17 cellular contexts compared by ENCODE assay signal in genomic region chr22:40518840-40519239, GRCh38.
A peak's percentile ranks its signal among the peaks of the same experiment; 100 is the strongest.
DNase-seq lines count a peak whose midpoint lies in the region; ATAC-seq, FAIRE-seq and TF ChIP-seq lines count a peak whose summit lies in the region.
"Had no signal": no experiment of that assay in that cellular context is flagged by ENCODE, and none has a peak within 500 bp of the region (broad histone marks: within the 10 kb centered on the region; RNA-seq: fewer than 3 reads in every experiment).

No MANE protein-coding gene starts in this region.

- FAIRE-seq in A549 (lab: Jason Lieb, UNC) = no peak
- FAIRE-seq: GM12892, islet of Langerhans had no signal

- H3K9me3 ChIP-seq in A549 = peaks cover 10% of the 10 kb centered on the region
- no peaks in the 10 kb centered on the region for H3K9me3 ChIP-seq in CD4-positive, alpha-beta T cell (ENCODE audit: control insufficient read depth, low read length)
- no peaks in the 10 kb centered on the region for H3K9me3 ChIP-seq in liver (ENCODE audit: control insufficient read depth in 4 of 4, low read length in 3 of 4)

- H3K9me3 Mint-ChIP-seq in CD4-positive, alpha-beta T cell = no peaks in the 10 kb centered on the region
- no peaks in the 10 kb centered on the region for H3K9me3 Mint-ChIP-seq in activated CD8-positive, alpha-beta T cell treated with anti-CD3 and anti-CD28 coated beads for 36 hours
- 0 out of 2 replicates have a peak, but pooled peaks cover 3% of the 10 kb centered on the region for H3K9me3 Mint-ChIP-seq in WTC11

- no peak overlapping the region for H3K9ac ChIP-seq in liver (ENCODE audit: low read depth in 1 of 2, low read length in 2 of 2)
- H3K9ac ChIP-seq: parathyroid adenoma had no signal

- no peak overlapping the region for H3K4me2 ChIP-seq in A549
- H3K4me2 ChIP-seq: smooth muscle cell had no signal

- TF ChIP-seq EP300 in A549 (IDR thresholded peaks at IDR 0.05) = no peak

- peak overlapping the region; percentile 94 for H3K27ac Mint-ChIP-seq in CD4-positive, alpha-beta T cell
- peak overlapping the region; percentile 96 for H3K27ac Mint-ChIP-seq in activated CD8-positive, alpha-beta T cell treated with anti-CD3 and anti-CD28 coated beads for 36 hours
- no peak overlapping the region; the same call in 1 of the 2 replicates for H3K27ac Mint-ChIP-seq in WTC11

- peak overlapping the region; percentile 88 for H3K4me3 Mint-ChIP-seq in CD4-positive, alpha-beta T cell
- H3K4me3 Mint-ChIP-seq in activated CD8-positive, alpha-beta T cell treated with anti-CD3 and anti-CD28 coated beads for 36 hours = peak overlapping the region; percentile 67
- no peak overlapping the region for H3K4me3 Mint-ChIP-seq in WTC11

- no peak for TF ChIP-seq POLR2A in A549 (IDR thresholded peaks at IDR 0.05; ENCODE audit: low read length)

- peaks cover 36% of the 10 kb centered on the region for H3K36me3 Mint-ChIP-seq in CD4-positive, alpha-beta T cell (ENCODE audit: low read depth)
- peaks cover 16% of the 10 kb centered on the region for H3K36me3 Mint-ChIP-seq in activated CD8-positive, alpha-beta T cell treated with anti-CD3 and anti-CD28 coated beads for 36 hours (ENCODE audit: low read depth)
- no peaks in the 10 kb centered on the region; the same call in 1 of the 2 replicates for H3K36me3 Mint-ChIP-seq in WTC11

- no peak for TF ChIP-seq RAD21 in A549 (conservative IDR thresholded peaks at IDR 0.05 in 1 of 2, IDR thresholded peaks at IDR 0.05 in 1 of 2)
- TF ChIP-seq RAD21 in liver (IDR thresholded peaks at IDR 0.05) = no peak

- no peaks in the 10 kb centered on the region for H3K27me3 Mint-ChIP-seq in CD4-positive, alpha-beta T cell
- H3K27me3 Mint-ChIP-seq in activated CD8-positive, alpha-beta T cell treated with anti-CD3 and anti-CD28 coated beads for 36 hours = no peaks in the 10 kb centered on the region
- H3K27me3 Mint-ChIP-seq in WTC11 (ENCODE audit: low read depth) = no peaks in the 10 kb centered on the region

- POLR2A ChIA-PET in A549 (lab: Yijun Ruan, JAX) (no interaction called here), WTC11 (lab: Charles Lee) (no interaction called here)
- POLR2A ChIA-PET in CD4-positive, alpha-beta T cell (lab: Charles Lee) = interaction anchor here (1.6 to 1.9 kb wide), 2 partner anchors 15 to 118 kb away, joined by 6 to 11 read pairs; partner anchors contain the start of gene MRTFA
- POLR2A ChIA-PET in activated CD8-positive, alpha-beta T cell treated with anti-CD3 and anti-CD28 coated beads for 36 hours (lab: Charles Lee) = interaction anchor here (1.0 kb wide), 1 partner anchor 114 kb away, joined by 3 read pairs; no protein-coding TSS in a partner anchor

- no peak for TF ChIP-seq CTCF in A549 (IDR thresholded peaks at IDR 0.05)
- no peak for TF ChIP-seq CTCF in CD4-positive, alpha-beta T cell (IDR thresholded peaks at IDR 0.05)
- no peak for TF ChIP-seq CTCF in activated CD8-positive, alpha-beta T cell treated with anti-CD3 and anti-CD28 coated beads for 36 hours (IDR thresholded peaks at IDR 0.05)
- no peak for TF ChIP-seq CTCF in liver (IDR thresholded peaks at IDR 0.05; ENCODE audit: low read depth, low read length, missing input control)
- no peak for TF ChIP-seq CTCF in WTC11 (IDR thresholded peaks at IDR 0.05)

- intact Hi-C loops in CD4-positive, alpha-beta T cell (cut with DNase I, micrococcal nuclease) = no loop called here
- intact Hi-C loops in activated CD8-positive, alpha-beta T cell treated with anti-CD3 and anti-CD28 coated beads for 36 hours (cut with micrococcal nuclease) = loop anchor here (10.0 kb wide), 1 partner anchor 56 kb away; no protein-coding TSS in a partner anchor

- peak overlapping the region; percentile 40 to 75; a peak in 4 of 6 replicates for H3K27ac ChIP-seq in A549
- peak overlapping the region; percentile 49 for H3K27ac ChIP-seq in CD4-positive, alpha-beta T cell (ENCODE audit: low read depth, low read length)
- peak overlapping the region; percentile 45 to 55 for H3K27ac ChIP-seq in liver (ENCODE audit: low read depth in 1 of 2, low read length in 2 of 2)
- H3K27ac ChIP-seq: C4-2B, parathyroid adenoma had no signal

- CTCF ChIA-PET in A549 (lab: Yijun Ruan, JAX) = interaction anchor here (0.7 kb wide), 1 partner anchor 21 kb away, joined by 3 read pairs; no protein-coding TSS in a partner anchor
- CTCF ChIA-PET in CD4-positive, alpha-beta T cell (lab: Charles Lee) = interaction anchor here (2.0 kb wide), 1 partner anchor 82 kb away, joined by 5 read pairs; no protein-coding TSS in a partner anchor
- CTCF ChIA-PET in activated CD8-positive, alpha-beta T cell treated with anti-CD3 and anti-CD28 coated beads for 36 hours (lab: Charles Lee) = interaction anchor here (1.9 to 4.5 kb wide), 2 partner anchors 12 to 127 kb away, joined by 4 to 19 read pairs; no protein-coding TSS in a partner anchor
- CTCF ChIA-PET in WTC11 (lab: Charles Lee) = interaction anchor here (0.6 to 2.8 kb wide), 2 partner anchors 82 to 106 kb away, joined by 3 to 10 read pairs; no protein-coding TSS in a partner anchor

- ATAC-seq in A549 (no peak), WTC11 (no peak), GM19397 (IDR thresholded peaks at IDR 0.05; ENCODE audit: unreplicated experiment) (no peak), HG03342 (IDR thresholded peaks at IDR 0.05; ENCODE audit: unreplicated experiment) (no peak)
- no peak for ATAC-seq in CD4-positive, alpha-beta T cell (ENCODE audit: poor library complexity)
- no peak for ATAC-seq in activated CD8-positive, alpha-beta T cell treated with anti-CD3 and anti-CD28 coated beads for 36 hours

- DNase-seq in A549 (ENCODE audit: low read depth in 1 of 2, low spot score in 1 of 2) = no peak
- DNase-seq in CD4-positive, alpha-beta T cell = no peak
- peak; percentile 11 for DNase-seq in activated CD8-positive, alpha-beta T cell treated with anti-CD3 and anti-CD28 coated beads for 36 hours
- no peak for DNase-seq in WTC11 (ENCODE audit: low spot score)
- DNase-seq in SHP77 (lab: John Stamatoyannopoulos, UW) = no peak
- DNase-seq: activated CD8-positive, alpha-beta memory T cell treated with anti-CD3 and anti-CD28 coated beads for 24 hours; amygdala; NCI-H2029; NCI-H748 treated with DMSO at 0.1 percent for 48 hours had no signal

- peaks cover 69% of the 10 kb centered on the region for H3K4me1 ChIP-seq in A549
- H3K4me1 ChIP-seq in liver (ENCODE audit: control insufficient read depth in 4 of 4, insufficient read depth in 4 of 4, low read length in 3 of 4) = peaks cover 0 to 6% (median 2%) of the 10 kb centered on the region in 4 donors
- H3K4me1 ChIP-seq: parathyroid adenoma had no signal

- H3K4me3 ChIP-seq in A549 = no peak overlapping the region
- H3K4me3 ChIP-seq in liver (ENCODE audit: low read depth in 1 of 3, low read length in 3 of 3) = no peak overlapping the region
- H3K4me3 ChIP-seq: smooth muscle cell had no signal

- no peaks in the 10 kb centered on the region for H3K36me3 ChIP-seq in liver (ENCODE audit: control insufficient read depth in 4 of 4, insufficient read depth in 3 of 4, low read depth in 1 of 4, low read length in 3 of 4)

- no peaks in the 10 kb centered on the region for H3K27me3 ChIP-seq in CD4-positive, alpha-beta T cell (ENCODE audit: control insufficient read depth, insufficient read depth, low read length)
- H3K27me3 ChIP-seq in liver (ENCODE audit: control insufficient read depth in 4 of 4, insufficient read depth in 4 of 4, low read length in 3 of 4) = no peaks in the 10 kb centered on the region

- H3K4me1 Mint-ChIP-seq in CD4-positive, alpha-beta T cell (ENCODE audit: low read depth) = peaks cover 49% of the 10 kb centered on the region
- peaks cover 36% of the 10 kb centered on the region for H3K4me1 Mint-ChIP-seq in activated CD8-positive, alpha-beta T cell treated with anti-CD3 and anti-CD28 coated beads for 36 hours (ENCODE audit: low read depth)
- peaks cover 19% of the 10 kb centered on the region for H3K4me1 Mint-ChIP-seq in WTC11

- 95% methylated on average over 4 of the region's 4 CpGs for WGBS in A549 (ENCODE audit: missing lambda C conversion rate)
- WGBS in liver = 93% methylated on average over 4 of the region's 4 CpGs

TF ChIP-seq in A549, 52 proteins besides CTCF, POLR2A, EP300 and RAD21 (continues in another document):
- TF ChIP-seq ZNF302 (CRISPR knock-in tag; IDR thresholded peaks at IDR 0.05) = no peak
- no peak for TF ChIP-seq CHD2 (IDR thresholded peaks at IDR 0.05; ENCODE audit: low read length, partially characterized antibody)
- no peak for TF ChIP-seq POLR2AphosphoS2 (conservative IDR thresholded peaks at IDR 0.05; ENCODE audit: low read length)
- no peak for TF ChIP-seq ZSCAN20 (CRISPR knock-in tag; IDR thresholded peaks at IDR 0.05)
- TF ChIP-seq FOSL2 (IDR thresholded peaks at IDR 0.05) = no peak
- TF ChIP-seq FOSL2 (CRISPR knock-in tag; IDR thresholded peaks at IDR 0.05) = no peak
- no peak for TF ChIP-seq NFE2L2 (conservative IDR thresholded peaks at IDR 0.05; ENCODE audit: low read length)
- TF ChIP-seq HEYL (CRISPR knock-in tag; IDR thresholded peaks at IDR 0.05) = no peak
- TF ChIP-seq RARB (CRISPR knock-in tag; IDR thresholded peaks at IDR 0.05) = no peak

TF ChIP-seq in liver, 16 proteins besides CTCF, POLR2A, EP300 and RAD21 (continues in another document):
- TF ChIP-seq NR2F2 (IDR thresholded peaks at IDR 0.05) (no peak), EGR1 (IDR thresholded peaks at IDR 0.05; ENCODE audit: low read depth in 2 of 2) (no peak), FOXA1 (IDR thresholded peaks at IDR 0.05) (no peak)

TF ChIP-seq in WTC11, 78 proteins besides CTCF, POLR2A, EP300 and RAD21 (continues in another document):
- TF ChIP-seq IRF1 (CRISPR knock-in tag; IDR thresholded peaks at IDR 0.05) (no peak), SMAD3 (CRISPR knock-in tag; IDR thresholded peaks at IDR 0.05; ENCODE audit: borderline replicate concordance) (no peak), NFATC4 (CRISPR knock-in tag; IDR thresholded peaks at IDR 0.05) (no peak), FOXJ3 (CRISPR knock-in tag; IDR thresholded peaks at IDR 0.05; ENCODE audit: borderline replicate concordance) (no peak), OVOL2 (CRISPR knock-in tag; IDR thresholded peaks at IDR 0.05; ENCODE audit: borderline replicate concordance) (no peak), CDX4 (CRISPR knock-in tag; IDR thresholded peaks at IDR 0.05; ENCODE audit: borderline replicate concordance) (no peak), TP53 (CRISPR knock-in tag; IDR thresholded peaks at IDR 0.05) (no peak), ZNF671 (CRISPR knock-in tag; IDR thresholded peaks at IDR 0.05) (no peak)

Comparison
In these comparisons a context has a peak if more than half of its experiments do, and no peak if none do; other contexts are left out.
1. POLR2A ChIA-PET loops: an anchor here in CD4-positive, alpha-beta T cell (1.6 to 1.9 kb wide) and activated CD8-positive, alpha-beta T cell treated with anti-CD3 and anti-CD28 coated beads for 36 hours (1.0 kb wide); none called in A549 and WTC11.